Comparison of ENCODE assay signal across 22 cellular contexts in genomic region chr17:34487616-34488015, GRCh38.
DNase-seq lines count a peak whose midpoint lies in the region; ATAC-seq and TF ChIP-seq lines count a peak whose summit lies in the region.
"Had no signal": no experiment of that assay in that cellular context is flagged by ENCODE, and none has a peak within 500 bp of the region (broad histone marks: within the 10 kb centered on the region; RNA-seq: fewer than 3 reads in every experiment).

No MANE protein-coding gene starts in this region.

- DNase-seq in ELF-1 (ENCODE audit: low read depth, low spot score): peak; percentile 23
- no peak for DNase-seq in Panc1 (ENCODE audit: low read depth, low spot score)
- peak; percentile 43 for DNase-seq in iPS-NIHi7 (ENCODE audit: extremely low spot score)
- no peak for DNase-seq in Ammon's horn (ENCODE audit: low spot score)
- DNase-seq in adrenal gland: no peak
- DNase-seq in GM13976 (ENCODE audit: low spot score): no peak
- DNase-seq: activated CD4-positive, alpha-beta T cell treated with anti-CD3 and anti-CD28 coated beads for 48 hours; activated CD8-positive, alpha-beta memory T cell treated with anti-CD3 and anti-CD28 coated beads for 24 hours; amygdala; brain microvascular endothelial cell; CD4-positive, alpha-beta T cell; KG1; left cardiac atrium; mucosa of descending colon; NCI-H2081; NK-92 treated with Interleukin-12 subunit alpha and Interleukin-12 subunit beta, amount 100 ng/mL, for 24 hours; ovary; PC-9; Right ventricle myocardium superior had no signal

- H4K20me1 ChIP-seq in BLaER1 treated with 17β-estradiol and CSF1 and Interleukin-3, amounts not matched to agents 10 nM and 100 nM: no peaks in the 10 kb centered on the region

- H3K27me3 ChIP-seq in BLaER1 treated with 17β-estradiol and CSF1 and Interleukin-3, amounts not matched to agents 10 nM and 100 nM: no peaks in the 10 kb centered on the region
- H3K27me3 ChIP-seq in Panc1 (ENCODE audit: control insufficient read depth, insufficient read depth, low read length): no peaks in the 10 kb centered on the region; the same call in 1 of the 2 replicates
- peaks cover 17% of the 10 kb centered on the region for H3K27me3 ChIP-seq in adrenal gland
- H3K27me3 ChIP-seq: brain microvascular endothelial cell, ovary had no signal

- in situ Hi-C loops in Panc1 (cut with HindIII; ENCODE audit: low pct_unique_long_range_greater_than_20kb, low sequenced_read_pairs) (no loop called here), GM13976 (cut with MboI; ENCODE audit: low sequenced_read_pairs, unreplicated experiment) (no loop called here)

- H3K9me3 ChIP-seq in BLaER1 treated with 17β-estradiol and CSF1 and Interleukin-3, amounts not matched to agents 10 nM and 100 nM (replicated peaks in 1 of 11): peaks cover 0 to 27% (median 0%) of the 10 kb centered on the region in 11 experiments; a peak in 5 of 22 replicates
- no peaks in the 10 kb centered on the region for H3K9me3 ChIP-seq in Panc1 (ENCODE audit: control insufficient read depth, insufficient read depth, low read depth, low read length)
- H3K9me3 ChIP-seq in adrenal gland (replicated peaks in 1 of 3): no peaks in the 10 kb centered on the region
- H3K9me3 ChIP-seq: mucosa of descending colon, ovary had no signal

- BruUV-seq in Panc1 (replicated peaks; lab: Mats Ljungman, UMichigan): no TSS peak

- no peak overlapping the region for H3K9ac ChIP-seq in BLaER1 treated with 17β-estradiol and CSF1 and Interleukin-3, amounts not matched to agents 10 nM and 100 nM

- H3K4me1 ChIP-seq in BLaER1 treated with 17β-estradiol and CSF1 and Interleukin-3, amounts not matched to agents 10 nM and 100 nM: peaks cover 0 to 53% (median 31%) of the 10 kb centered on the region in 10 experiments; a peak in 17 of 20 replicates
- H3K4me1 ChIP-seq in Panc1 (ENCODE audit: control insufficient read depth, insufficient read depth, low read length) (0 out of 2 replicates have a peak, but pooled peaks cover 3% of the 10 kb centered on the region), adrenal gland (replicated peaks in 1 of 2) (no peaks in the 10 kb centered on the region)

- POLR2A ChIA-PET in Panc1 (lab: Charles Lee): no interaction called here

- TF ChIP-seq CTCF in Panc1 (IDR thresholded peaks at IDR 0.05) (no peak), adrenal gland (IDR thresholded peaks at IDR 0.05) (no peak), GM13976 (IDR thresholded peaks at IDR 0.05; ENCODE audit: borderline replicate concordance, control extremely low read depth, extremely low read depth, insufficient read depth, missing control alignments) (no peak)

- H3K4me2 ChIP-seq in BLaER1 treated with 17β-estradiol and CSF1 and Interleukin-3, amounts not matched to agents 10 nM and 100 nM: peak overlapping the region in 2 of 11 experiments; percentile 9 to 84; a peak in 3 of 22 replicates
- H3K4me2 ChIP-seq: PC-9 had no signal

- H3K27ac ChIP-seq in BLaER1 treated with 17β-estradiol and CSF1 and Interleukin-3, amounts not matched to agents 10 nM and 100 nM: peak overlapping the region in 6 of 11 experiments; percentile 4 to 83 (median 76); a peak in 10 of 22 replicates
- H3K27ac ChIP-seq in Panc1 (ENCODE audit: low read length) (no peak overlapping the region), adrenal gland (no peak overlapping the region)
- H3K27ac ChIP-seq: brain microvascular endothelial cell, ovary, PC-9 had no signal

- no peak for TF ChIP-seq POLR2A in adrenal gland (IDR thresholded peaks at IDR 0.05)

- intact Hi-C loops in Panc1 (cut with micrococcal nuclease; ENCODE audit: unreplicated experiment) (no loop called here), adrenal gland (cut with DNase I) (no loop called here)

- H3K4me3 ChIP-seq in BLaER1 treated with 17β-estradiol and CSF1 and Interleukin-3, amounts not matched to agents 10 nM and 100 nM: no peak overlapping the region
- H3K4me3 ChIP-seq in Panc1 (ENCODE audit: low read depth in 2 of 2, low read length in 2 of 2): no peak overlapping the region
- H3K4me3 ChIP-seq in adrenal gland: no peak overlapping the region
- H3K4me3 ChIP-seq: GM12878, mucosa of descending colon, ovary, PC-9 had no signal

- 3 to 18% (median 10%) methylated on average over 2 to 11 of the region's 11 CpGs for WGBS in adrenal gland, 4 donors

- ATAC-seq in Panc1: peak; percentile 58; the same call in 1 of the 2 replicates
- ATAC-seq: GM12878; left cardiac atrium; mucosa of descending colon; stimulated activated effector memory CD8-positive, alpha-beta T cell treated with anti-CD3 and anti-CD28 coated beads, Interleukin-12 subunit alpha, Interleukin-12 subunit beta, amount 100 ng/mL, for 72 hours had no signal

- H3K36me3 ChIP-seq in BLaER1 treated with 17β-estradiol and CSF1 and Interleukin-3, amounts not matched to agents 10 nM and 100 nM: no peaks in the 10 kb centered on the region
- H3K36me3 ChIP-seq in Panc1 (ENCODE audit: control insufficient read depth, insufficient read depth, low read length) (no peaks in the 10 kb centered on the region), adrenal gland (replicated peaks in 1 of 2) (no peaks in the 10 kb centered on the region)
- H3K36me3 ChIP-seq: brain microvascular endothelial cell, ovary had no signal

- CTCF ChIA-PET in Panc1 (lab: Charles Lee): interaction anchor here (1.2 kb wide), 1 partner anchor 55 kb away, joined by 4 read pairs; no protein-coding TSS in a partner anchor

Comparison
In these comparisons a context has a peak if more than half of its experiments do, and no peak if none do; other contexts are left out.
1. H3K27ac ChIP-seq: peak in BLaER1 treated with 17β-estradiol and CSF1 and Interleukin-3, amounts not matched to agents 10 nM and 100 nM (6 of 11); none in Panc1 (single experiment) and adrenal gland (0 of 5).
2. DNase-seq: peak in ELF-1 (single experiment) and iPS-NIHi7 (single experiment); none in Panc1 (single experiment), Ammon's horn (single experiment), adrenal gland (0 of 7) and GM13976 (single experiment).